Comparison of ENCODE assay signal across 17 cellular contexts in genomic region chr16:66904846-66905632, GRCh38. TPM values are rescaled to one million over a fixed set of nuclear protein-coding genes. Genes with fewer than 3 reads are reported as not detected.
A peak's percentile ranks its signal among the peaks of the same experiment; 100 is the strongest.
DNase-seq lines count a peak whose midpoint lies in the region; ATAC-seq and TF ChIP-seq lines count a peak whose summit lies in the region.
"Had no signal": no experiment of that assay in that cellular context is flagged by ENCODE, and none has a peak within 500 bp of the region (broad histone marks: within the 10 kb centered on the region; RNA-seq: fewer than 3 reads in every experiment).

No MANE protein-coding gene starts in this region.

- POLR2A ChIA-PET in IMR-90 (lab: Charles Lee; ENCODE audit: unreplicated experiment): interaction anchor here (0.5 kb wide), 1 partner anchor 15 kb away, joined by 4 read pairs; no protein-coding TSS in a partner anchor
- POLR2A ChIA-PET in GM10248 (lab: Yijun Ruan, JAX): interaction anchor here (0.7 kb wide), 2 partner anchors 23 to 164 kb away, joined by 3 read pairs; no protein-coding TSS in a partner anchor

- H3K4ac ChIP-seq in IMR-90 (ENCODE audit: low read depth, low read length): peak overlapping the region; percentile 96

- no peak; the same call in 1 of the 2 replicates for TF ChIP-seq POLR2A in IMR-90 (IDR thresholded peaks at IDR 0.05; ENCODE audit: low read depth, low read length)
- TF ChIP-seq POLR2A in esophagus muscularis mucosa (IDR thresholded peaks at IDR 0.05; ENCODE audit: low read depth): no peak
- TF ChIP-seq POLR2A in right lobe of liver (IDR thresholded peaks at IDR 0.05): no peak

- peak overlapping the region; percentile 65 for H4K5ac ChIP-seq in IMR-90 (ENCODE audit: low read depth, low read length)

- H2AK5ac ChIP-seq in IMR-90 (ENCODE audit: low read depth, low read length): peak overlapping the region; percentile 89; the same call in 1 of the 2 replicates

- no TSS peak for BruUV-seq in IMR-90 (replicated peaks; lab: Mats Ljungman, UMichigan)

- peak overlapping the region; percentile 69 for H2AFZ ChIP-seq in IMR-90 (replicated peaks; ENCODE audit: low read length, poor library complexity)

- H3K4me3 ChIP-seq in IMR-90 (ENCODE audit: insufficient read depth, low read depth, low read length): no peak overlapping the region
- H3K4me3 ChIP-seq in esophagus muscularis mucosa: peak overlapping the region; percentile 19 to 48 (median 36)
- H3K4me3 ChIP-seq in right lobe of liver: no peak overlapping the region
- H3K4me3 ChIP-seq in thoracic aorta: peak overlapping the region; percentile 41

- H4K91ac ChIP-seq in IMR-90 (ENCODE audit: insufficient read depth, low read depth, low read length): peak overlapping the region; percentile 89

- H2BK5ac ChIP-seq in IMR-90 (ENCODE audit: low read depth, low read length, poor library complexity, severe bottlenecking): peak overlapping the region; percentile 61

- H4K8ac ChIP-seq in IMR-90 (ENCODE audit: low read depth in 2 of 2, low read length in 2 of 2): peak overlapping the region; percentile 52 to 97; a peak in 3 of 4 replicates

- H2BK120ac ChIP-seq in IMR-90 (ENCODE audit: low read depth, low read length): peak overlapping the region; percentile 98

- H3K56ac ChIP-seq in IMR-90 (ENCODE audit: extremely low read depth, insufficient read depth, low read length): peak overlapping the region; percentile 42; the same call in 1 of the 2 replicates

- no peak overlapping the region for H3K27ac Mint-ChIP-seq in natural killer cell treated with Interleukin-12 subunit alpha and Interleukin-12 subunit beta and Interleukin-15 and Interleukin-18, amount 100 ng/mL, for 72 hours
- H3K27ac Mint-ChIP-seq: IgD-negative memory B cell; progenitor cell of endocrine pancreas; stimulated activated naive CD8-positive, alpha-beta T cell treated with anti-CD3 and anti-CD28 coated beads, Interleukin-15, Interleukin-2, amounts not matched to agents 100 ng/mL and 50 ng/mL, for 24 hours had no signal

- H4K20me1 ChIP-seq in IMR-90 (ENCODE audit: insufficient read depth, low read length): no peaks in the 10 kb centered on the region

- no peaks in the 10 kb centered on the region for H3K9me3 Mint-ChIP-seq in natural killer cell treated with Interleukin-12 subunit alpha and Interleukin-12 subunit beta and Interleukin-15 and Interleukin-18, amount 100 ng/mL, for 72 hours
- H3K9me3 Mint-ChIP-seq: CD4-positive, alpha-beta memory T cell; IgD-negative memory B cell; stimulated activated naive CD8-positive, alpha-beta T cell treated with anti-CD3 and anti-CD28 coated beads, Interleukin-15, Interleukin-2, amounts not matched to agents 100 ng/mL and 50 ng/mL, for 24 hours had no signal

- 30% methylated on average over 2 of the region's 16 CpGs; no CpG with 5 or more reads in 1 of the 2 experiments for WGBS in IMR-90 (ENCODE audit: extremely low coverage in 2 of 2, insufficient read length in 1 of 2), 2 experiments
- 48% methylated on average over 15 of the region's 16 CpGs for WGBS in esophagus muscularis mucosa
- 55% methylated on average over 7 of the region's 16 CpGs for WGBS in right lobe of liver (ENCODE audit: insufficient coverage, low coverage, low lambda C conversion rate, missing lambda C conversion rate)

- H3K36me3 Mint-ChIP-seq in natural killer cell treated with Interleukin-12 subunit alpha and Interleukin-12 subunit beta and Interleukin-15 and Interleukin-18, amount 100 ng/mL, for 72 hours: no peaks in the 10 kb centered on the region
- H3K36me3 Mint-ChIP-seq: CD4-positive, alpha-beta memory T cell had no signal

- in situ Hi-C loops in IMR-90 (cut with MboI; ENCODE audit: low sequenced_read_pairs): no loop called here

- peak overlapping the region; percentile 54 for H3K4me2 ChIP-seq in IMR-90 (ENCODE audit: low read depth, low read length)

- peak overlapping the region; percentile 45 for H2AK9ac ChIP-seq in IMR-90 (replicated peaks; ENCODE audit: low read depth, low read length, poor library complexity)

- TF ChIP-seq CTCF in IMR-90 (conservative IDR thresholded peaks at IDR 0.05; ENCODE audit: low read depth, low read length): no peak
- TF ChIP-seq CTCF in esophagus muscularis mucosa (IDR thresholded peaks at IDR 0.05): no peak
- no peak for TF ChIP-seq CTCF in right lobe of liver (IDR thresholded peaks at IDR 0.05)
- TF ChIP-seq CTCF in thoracic aorta (IDR thresholded peaks at IDR 0.05): no peak
- TF ChIP-seq CTCF in GM10248 (IDR thresholded peaks at IDR 0.05; ENCODE audit: control extremely low read depth, extremely low read depth, low read depth, missing control alignments): no peak

- dilution Hi-C loops in IMR-90 (cut with HindIII; ENCODE audit: low sequenced_read_pairs, unreplicated experiment): no loop called here

- no peaks in the 10 kb centered on the region for H3K4me1 Mint-ChIP-seq in natural killer cell treated with Interleukin-12 subunit alpha and Interleukin-12 subunit beta and Interleukin-15 and Interleukin-18, amount 100 ng/mL, for 72 hours (ENCODE audit: low read depth in 2 of 2)
- H3K4me1 Mint-ChIP-seq: IgD-negative memory B cell had no signal

- peak overlapping the region; percentile 90 for H3K14ac ChIP-seq in IMR-90 (replicated peaks; ENCODE audit: low read depth, low read length)

- H3K27me3 Mint-ChIP-seq in natural killer cell treated with Interleukin-12 subunit alpha and Interleukin-12 subunit beta and Interleukin-15 and Interleukin-18, amount 100 ng/mL, for 72 hours: no peaks in the 10 kb centered on the region
- H3K27me3 Mint-ChIP-seq: CD4-positive, alpha-beta memory T cell; stimulated activated naive CD8-positive, alpha-beta T cell treated with anti-CD3 and anti-CD28 coated beads, Interleukin-15, Interleukin-2, amounts not matched to agents 100 ng/mL and 50 ng/mL, for 24 hours had no signal

- no peaks in the 10 kb centered on the region for H3K9me3 ChIP-seq in IMR-90 (ENCODE audit: control insufficient read depth, insufficient read depth, low read length)
- H3K9me3 ChIP-seq in esophagus muscularis mucosa: no peaks in the 10 kb centered on the region
- no peaks in the 10 kb centered on the region for H3K9me3 ChIP-seq in right lobe of liver
- H3K9me3 ChIP-seq in thoracic aorta: no peaks in the 10 kb centered on the region

- CTCF ChIA-PET in IMR-90 (lab: Yijun Ruan, JAX): interaction anchor here (1.0 to 1.4 kb wide), 3 partner anchors 24 to 250 kb away, joined by 3 to 5 read pairs (median 4); no protein-coding TSS in a partner anchor
- CTCF ChIA-PET in GM10248 (lab: Yijun Ruan, JAX): interaction anchor here (1.0 to 5.9 kb wide), 6 partner anchors 10 to 74 kb away, joined by 3 to 33 read pairs (median 4); partner anchors contain the start of gene NAE1

- H3K23ac ChIP-seq in IMR-90 (ENCODE audit: low read depth, low read length): peak overlapping the region; percentile 98

- peaks cover 42% of the 10 kb centered on the region for H3K9me1 ChIP-seq in IMR-90 (ENCODE audit: insufficient read depth, low read length)

- no peaks in the 10 kb centered on the region for H3K36me3 ChIP-seq in IMR-90 (ENCODE audit: control insufficient read depth, insufficient read depth, low read length)
- H3K36me3 ChIP-seq in esophagus muscularis mucosa: no peaks in the 10 kb centered on the region
- no peaks in the 10 kb centered on the region for H3K36me3 ChIP-seq in right lobe of liver
- H3K36me3 ChIP-seq in thoracic aorta: no peaks in the 10 kb centered on the region

- no peak for TF ChIP-seq EP300 in esophagus muscularis mucosa (IDR thresholded peaks at IDR 0.05)

- H3K79me1 ChIP-seq in IMR-90 (ENCODE audit: low read depth in 1 of 2, low read length in 2 of 2): peaks cover 0 to 10% of the 10 kb centered on the region in 2 experiments; a peak in 2 of 4 replicates

- ATAC-seq in IMR-90 (ENCODE audit: low read depth) (peak; percentile 68), right lobe of liver (no peak), thoracic aorta (ENCODE audit: insufficient number of reproducible peaks, low FRiP score, low read depth) (no peak)
- ATAC-seq in natural killer cell treated with Interleukin-12 subunit alpha and Interleukin-12 subunit beta and Interleukin-15 and Interleukin-18, amount 100 ng/mL, for 72 hours: no peak

- H3K27me3 ChIP-seq in IMR-90 (ENCODE audit: control insufficient read depth, insufficient read depth, low read length) (no peaks in the 10 kb centered on the region), esophagus muscularis mucosa (no peaks in the 10 kb centered on the region), right lobe of liver (no peaks in the 10 kb centered on the region), thoracic aorta (replicated peaks; ENCODE audit: insufficient read depth) (no peaks in the 10 kb centered on the region)

- H3K4me3 Mint-ChIP-seq in natural killer cell treated with Interleukin-12 subunit alpha and Interleukin-12 subunit beta and Interleukin-15 and Interleukin-18, amount 100 ng/mL, for 72 hours: no peak overlapping the region
- H3K4me3 Mint-ChIP-seq: CD4-positive, alpha-beta memory T cell; IgD-negative memory B cell; stimulated activated naive CD8-positive, alpha-beta T cell treated with anti-CD3 and anti-CD28 coated beads, Interleukin-15, Interleukin-2, amounts not matched to agents 100 ng/mL and 50 ng/mL, for 24 hours had no signal

- peak overlapping the region; percentile 95 for H2BK20ac ChIP-seq in IMR-90 (ENCODE audit: low read depth, low read length)

- peak overlapping the region; percentile 9; the same call in 1 of the 2 replicates for H3K9ac ChIP-seq in IMR-90 (ENCODE audit: low read depth, low read length)

- DNase-seq in IMR-90 (peak; percentile 82), esophagus muscularis mucosa (ENCODE audit: extremely low spot score) (no peak), right lobe of liver (peak in 2 of 3 donors; percentile 14 to 30), thoracic aorta (ENCODE audit: low spot score) (no peak), inferior parietal cortex (ENCODE audit: extremely low spot score) (no peak), NCI-H1417 (lab: John Stamatoyannopoulos, UW) (no peak), GM10248 (ENCODE audit: extremely low spot score) (no peak)
- no peak for DNase-seq in natural killer cell treated with Interleukin-12 subunit alpha and Interleukin-12 subunit beta and Interleukin-15 and Interleukin-18, amount 100 ng/mL, for 72 hours (ENCODE audit: low spot score)
- DNase-seq: activated CD8-positive, alpha-beta memory T cell treated with anti-CD3 and anti-CD28 coated beads, Interleukin-2, amount 50 U/mL, for 4 hours; GDM1; NCI-H1694; SHP77 treated with DMSO at 0.1 percent for 48 hours had no signal

- intact Hi-C loops in IMR-90 (cut with micrococcal nuclease) (no loop called here), esophagus muscularis mucosa (cut with DNase I) (no loop called here), right lobe of liver (cut with DNase I) (no loop called here)

- H2BK15ac ChIP-seq in IMR-90 (ENCODE audit: low read depth, low read length): peak overlapping the region; percentile 80; the same call in 2 of the 3 replicates

- H3K18ac ChIP-seq in IMR-90 (ENCODE audit: low read depth, low read length): peak overlapping the region; percentile 85

- peak overlapping the region; percentile 61 for H3K27ac ChIP-seq in IMR-90 (ENCODE audit: insufficient read depth, low read length)
- H3K27ac ChIP-seq in esophagus muscularis mucosa (replicated peaks in 1 of 4): peak overlapping the region; percentile 86 to 91 (median 90)
- no peak overlapping the region for H3K27ac ChIP-seq in right lobe of liver
- H3K27ac ChIP-seq in thoracic aorta: peak overlapping the region; percentile 93 to 97

- H3K4me1 ChIP-seq in IMR-90 (ENCODE audit: control insufficient read depth, insufficient read depth, low read length): peaks cover 36% of the 10 kb centered on the region
- peaks cover 50 to 74% (median 71%) of the 10 kb centered on the region in 4 donors for H3K4me1 ChIP-seq in esophagus muscularis mucosa
- H3K4me1 ChIP-seq in right lobe of liver: peaks cover 0 to 6% (median 3%) of the 10 kb centered on the region in 4 donors
- H3K4me1 ChIP-seq in thoracic aorta (ENCODE audit: control insufficient read depth in 1 of 2, low read depth in 2 of 2): peaks cover 48 to 70% of the 10 kb centered on the region in 2 donors

- no peak for TF ChIP-seq RAD21 in IMR-90 (IDR thresholded peaks at IDR 0.05; ENCODE audit: low read length)

RNA-seq across cellular contexts. Expression of gene CDH16, which starts 13.6 kb away (rescaled TPM):
- not detected in 2 replicates for total RNA-seq in IMR-90 (2012; rRNA removed)
- not detected in 2 replicates for polyA plus RNA-seq in IMR-90 (2012; rRNA removed)
- polyA plus RNA-seq in IMR-90 (2012; cell fraction: cytosol; rRNA removed): not detected in 2 replicates
- polyA plus RNA-seq in IMR-90 (2012; cell fraction: nucleus; rRNA removed; ENCODE audit: low replicate concordance): not detected in 2 replicates
- total RNA-seq in esophagus muscularis mucosa: under 1 TPM in 1 of 4 donors, not detected in 3; 0.52 TPM
- total RNA-seq in right lobe of liver: under 1 TPM in 4 of 6 experiments, not detected in 2; 0.07 to 0.47 (median 0.22) TPM
- total RNA-seq in thoracic aorta: not detected
- not detected for total RNA-seq in natural killer cell treated with Interleukin-12 subunit alpha and Interleukin-12 subunit beta and Interleukin-15 and Interleukin-18, amount 100 ng/mL, for 72 hours
- total RNA-seq: CD4-positive, alpha-beta memory T cell; mesenteric fat pad; progenitor cell of endocrine pancreas had no signal
- polyA plus RNA-seq: CD4-positive, alpha-beta memory T cell; IgD-negative memory B cell had no signal

RNA-seq across cellular contexts. Expression of gene RRAD, which starts 20.3 kb away (rescaled TPM):
- total RNA-seq in IMR-90 (2012; rRNA removed) (1.3 and 1.4 TPM in 2 replicates), esophagus muscularis mucosa (10 to 100 TPM; 36.4 to 64.9 (median 55.4) TPM), right lobe of liver (1 to 10 TPM in 3 of 6 experiments, under 1 TPM in 2, not detected in 1; 0.51 to 7.7 (median 3.0) TPM), thoracic aorta (10 to 100 TPM; 43.2 to 88.3 TPM)
- polyA plus RNA-seq in IMR-90 (2012; rRNA removed): 2.1 and 2.9 TPM in 2 replicates
- polyA plus RNA-seq in IMR-90 (2012; cell fraction: cytosol; rRNA removed): 1.3 and 11.2 TPM in 2 replicates
- polyA plus RNA-seq in IMR-90 (2012; cell fraction: nucleus; rRNA removed; ENCODE audit: low replicate concordance): 25.0 and 37.4 TPM in 2 replicates
- total RNA-seq in natural killer cell treated with Interleukin-12 subunit alpha and Interleukin-12 subunit beta and Interleukin-15 and Interleukin-18, amount 100 ng/mL, for 72 hours: 10 to 100 TPM in 1 of 2 donors, 1 to 10 TPM in 1; 2.3 to 12.8 TPM
- polyA plus RNA-seq: CD4-positive, alpha-beta memory T cell; IgD-negative memory B cell had no signal

RNA-seq across cellular contexts. Expression of gene PDP2, which starts 24.7 kb away (rescaled TPM):
- total RNA-seq in IMR-90 (2012; rRNA removed) (12.5 and 16.8 TPM in 2 replicates), esophagus muscularis mucosa (1 to 10 TPM; 5.5 to 9.3 (median 7.6) TPM), right lobe of liver (10 to 100 TPM in 3 of 6 experiments, 1 to 10 TPM in 3; 5.1 to 15.5 (median 10.8) TPM), thoracic aorta (1 to 10 TPM; 4.8 to 6.2 TPM)
- 5.3 and 5.7 TPM in 2 replicates for polyA plus RNA-seq in IMR-90 (2012; rRNA removed)
- 2.9 and 5.3 TPM in 2 replicates for polyA plus RNA-seq in IMR-90 (2012; cell fraction: cytosol; rRNA removed)
- polyA plus RNA-seq in IMR-90 (2012; cell fraction: nucleus; rRNA removed; ENCODE audit: low replicate concordance): 4.6 and 5.2 TPM in 2 replicates
- 10 to 100 TPM; 28.0 to 35.0 TPM for total RNA-seq in natural killer cell treated with Interleukin-12 subunit alpha and Interleukin-12 subunit beta and Interleukin-15 and Interleukin-18, amount 100 ng/mL, for 72 hours

RNA-seq across cellular contexts. Expression of gene CIAO2B, which starts 29.2 kb away (rescaled TPM):
- 148 and 168 TPM in 2 replicates for total RNA-seq in IMR-90 (2012; rRNA removed)
- 234 and 283 TPM in 2 replicates for polyA plus RNA-seq in IMR-90 (2012; rRNA removed)
- 232 and 454 TPM in 2 replicates for polyA plus RNA-seq in IMR-90 (2012; cell fraction: cytosol; rRNA removed)
- 113 and 168 TPM in 2 replicates for polyA plus RNA-seq in IMR-90 (2012; cell fraction: nucleus; rRNA removed; ENCODE audit: low replicate concordance)
- 100 to 1,000 TPM in 1 of 4 donors, 10 to 100 TPM in 3; 83.1 to 101 (median 95.5) TPM for total RNA-seq in esophagus muscularis mucosa
- 100 to 1,000 TPM in 2 of 6 experiments, 10 to 100 TPM in 4; 40.6 to 111 (median 47.4) TPM for total RNA-seq in right lobe of liver
- total RNA-seq in thoracic aorta: 100 to 1,000 TPM in 1 of 2 donors, 10 to 100 TPM in 1; 23.2 to 102 TPM
- 100 to 1,000 TPM; 147 to 153 TPM for total RNA-seq in natural killer cell treated with Interleukin-12 subunit alpha and Interleukin-12 subunit beta and Interleukin-15 and Interleukin-18, amount 100 ng/mL, for 72 hours

RNA-seq across cellular contexts. Expression of gene CES2, which starts 30.3 kb away (rescaled TPM):
- total RNA-seq in IMR-90 (2012; rRNA removed) (11.9 and 15.1 TPM in 2 replicates), esophagus muscularis mucosa (10 to 100 TPM; 22.0 to 29.7 (median 26.8) TPM), right lobe of liver (100 to 1,000 TPM; 226 to 357 (median 263) TPM), thoracic aorta (10 to 100 TPM; 29.8 to 92.7 TPM)
- polyA plus RNA-seq in IMR-90 (2012; rRNA removed): 23.2 and 24.2 TPM in 2 replicates
- polyA plus RNA-seq in IMR-90 (2012; cell fraction: cytosol; rRNA removed): 15.5 and 21.1 TPM in 2 replicates
- 45.3 and 69.6 TPM in 2 replicates for polyA plus RNA-seq in IMR-90 (2012; cell fraction: nucleus; rRNA removed; ENCODE audit: low replicate concordance)
- 10 to 100 TPM; 27.7 to 36.7 TPM for total RNA-seq in natural killer cell treated with Interleukin-12 subunit alpha and Interleukin-12 subunit beta and Interleukin-15 and Interleukin-18, amount 100 ng/mL, for 72 hours

Comparison
In these comparisons a context has a peak if more than half of its experiments do, and no peak if none do; other contexts are left out.
1. DNase-seq: peak in IMR-90 (single experiment) and right lobe of liver (2 of 3); none in esophagus muscularis mucosa (single experiment), thoracic aorta (single experiment), inferior parietal cortex (single experiment), NCI-H1417 (0 of 3), natural killer cell treated with Interleukin-12 subunit alpha and Interleukin-12 subunit beta and Interleukin-15 and Interleukin-18, amount 100 ng/mL, for 72 hours (single experiment) and GM10248 (single experiment).
2. H3K27ac ChIP-seq: peak in IMR-90 (single experiment), esophagus muscularis mucosa (4 of 4) and thoracic aorta (2 of 2); none in right lobe of liver (0 of 3).
3. H3K4me3 ChIP-seq: peak in esophagus muscularis mucosa (4 of 4) and thoracic aorta (single experiment); none in IMR-90 (single experiment) and right lobe of liver (0 of 3).